Comparison of ENCODE assay signal across 25 cellular contexts in genomic region chr4:88440146-88440545, GRCh38. TPM values are rescaled to one million over a fixed set of nuclear protein-coding genes. Genes with fewer than 3 reads are reported as not detected.
DNase-seq lines count a peak whose midpoint lies in the region; ATAC-seq and TF ChIP-seq lines count a peak whose summit lies in the region.
"Had no signal": no experiment of that assay in that cellular context is flagged by ENCODE, and none has a peak within 500 bp of the region (broad histone marks: within the 10 kb centered on the region; RNA-seq: fewer than 3 reads in every experiment).

No MANE protein-coding gene starts in this region.

- POLR2A ChIA-PET in CD4-positive, alpha-beta T cell (lab: Charles Lee), result no interaction called here
- POLR2A ChIA-PET in naive thymus-derived CD8-positive, alpha-beta T cell (lab: Charles Lee), result no interaction called here
- POLR2A ChIA-PET in OCI-LY7 (lab: Charles Lee), result no interaction called here

- H4K20me1 ChIP-seq in H9 (ENCODE audit: control insufficient read depth, insufficient read depth, insufficient read length) (no peaks in the 10 kb centered on the region), OCI-LY7 (ENCODE audit: insufficient read depth, low read length) (no peaks in the 10 kb centered on the region)

- H3K18ac ChIP-seq in H9 (ENCODE audit: insufficient read length, low read depth, low read length), result no peak overlapping the region

- H2AK5ac ChIP-seq in H9 (ENCODE audit: insufficient read length, low read length), result no peak overlapping the region

- no peaks in the 10 kb centered on the region for H3K27me3 ChIP-seq in CD4-positive, alpha-beta T cell (ENCODE audit: control insufficient read depth, insufficient read depth, low read length)
- no peaks in the 10 kb centered on the region for H3K27me3 ChIP-seq in H9 (ENCODE audit: insufficient read depth, low read length)
- H3K27me3 ChIP-seq: BE2C had no signal

- no peaks in the 10 kb centered on the region for H3K23me2 ChIP-seq in H9 (ENCODE audit: insufficient read length, low read depth, low read length, poor library complexity, severe bottlenecking)

- no peak overlapping the region for H3K4me2 ChIP-seq in H9 (ENCODE audit: insufficient read depth, insufficient read length, low read length)
- H3K4me2 ChIP-seq in OCI-LY7 (ENCODE audit: low read length), result no peak overlapping the region
- H3K4me2 ChIP-seq: KMS-11 had no signal

- ATAC-seq in CD4-positive, alpha-beta T cell (ENCODE audit: poor library complexity), result no peak
- ATAC-seq in T-helper 17 cell (no peak), left colon (no peak)
- no peak for ATAC-seq in naive thymus-derived CD8-positive, alpha-beta T cell

- no peak for TF ChIP-seq CTCF in CD4-positive, alpha-beta T cell (IDR thresholded peaks at IDR 0.05)
- TF ChIP-seq CTCF in H9 (conservative IDR thresholded peaks at IDR 0.05) (no peak), OCI-LY7 (conservative IDR thresholded peaks at IDR 0.05; ENCODE audit: low read length) (no peak)

- H3K79me1 ChIP-seq in H9 (ENCODE audit: insufficient read depth, low read depth, low read length, poor library complexity, severe bottlenecking), result no peaks in the 10 kb centered on the region

- H2BK15ac ChIP-seq in H9 (ENCODE audit: low read depth, low read length), result no peak overlapping the region

- H3T11ph ChIP-seq in H9 (ENCODE audit: low read length), result no peak overlapping the region

- H3K9me3 Mint-ChIP-seq in CD4-positive, alpha-beta T cell, result no peaks in the 10 kb centered on the region
- H3K9me3 Mint-ChIP-seq in H9, result peaks cover 4 to 10% of the 10 kb centered on the region in 2 experiments; a peak in 3 of 5 replicates
- H3K9me3 Mint-ChIP-seq in naive thymus-derived CD8-positive, alpha-beta T cell, result no peaks in the 10 kb centered on the region

- H4K91ac ChIP-seq in H9 (ENCODE audit: insufficient read length, low read depth, low read length), result no peak overlapping the region

- BruUV-seq in OCI-LY7 (replicated peaks; lab: Mats Ljungman, UMichigan), result no TSS peak

- H3K9me2 ChIP-seq in OCI-LY7 (ENCODE audit: insufficient read depth, low read length), result no peaks in the 10 kb centered on the region

- H2BK5ac ChIP-seq in H9 (ENCODE audit: insufficient read length, low read length), result no peak overlapping the region

- peaks cover 62% of the 10 kb centered on the region for H3K36me3 Mint-ChIP-seq in CD4-positive, alpha-beta T cell (ENCODE audit: low read depth)
- H3K36me3 Mint-ChIP-seq in H9 (ENCODE audit: insufficient read depth in 1 of 3, low read depth in 3 of 3), result peaks cover 8 to 24% (median 13%) of the 10 kb centered on the region in 3 experiments; a peak in 6 of 7 replicates
- peaks cover 19% of the 10 kb centered on the region for H3K36me3 Mint-ChIP-seq in T-helper 17 cell (ENCODE audit: low read depth)
- peaks cover 6 to 56% (median 43%) of the 10 kb centered on the region in 3 donors for H3K36me3 Mint-ChIP-seq in naive thymus-derived CD8-positive, alpha-beta T cell

- H3K9ac ChIP-seq in H9 (ENCODE audit: extremely low read depth, insufficient read length, low read length), result no peak overlapping the region
- H3K9ac ChIP-seq: KMS-11 had no signal

- no peaks in the 10 kb centered on the region for H3K27me3 Mint-ChIP-seq in CD4-positive, alpha-beta T cell
- no peaks in the 10 kb centered on the region for H3K27me3 Mint-ChIP-seq in H9 (ENCODE audit: low read depth)
- no peaks in the 10 kb centered on the region for H3K27me3 Mint-ChIP-seq in T-helper 17 cell
- no peaks in the 10 kb centered on the region for H3K27me3 Mint-ChIP-seq in naive thymus-derived CD8-positive, alpha-beta T cell
- H3K27me3 Mint-ChIP-seq: IgD-negative memory B cell had no signal

- H3K4me3 Mint-ChIP-seq in CD4-positive, alpha-beta T cell, result no peak overlapping the region
- H3K4me3 Mint-ChIP-seq in H9, result no peak overlapping the region
- H3K4me3 Mint-ChIP-seq in T-helper 17 cell, result no peak overlapping the region
- no peak overlapping the region for H3K4me3 Mint-ChIP-seq in naive thymus-derived CD8-positive, alpha-beta T cell
- H3K4me3 Mint-ChIP-seq: CD14-positive monocyte, IgD-negative memory B cell had no signal

- H3K27ac Mint-ChIP-seq in CD4-positive, alpha-beta T cell, result peak overlapping the region; percentile 45
- peak overlapping the region in 2 of 3 experiments; percentile 41 to 46; a peak in 1 of 7 replicates for H3K27ac Mint-ChIP-seq in H9
- peak overlapping the region; percentile 92 for H3K27ac Mint-ChIP-seq in T-helper 17 cell
- peak overlapping the region in 7 of 10 donors; percentile 5 to 61 (median 29) for H3K27ac Mint-ChIP-seq in naive thymus-derived CD8-positive, alpha-beta T cell
- H3K27ac Mint-ChIP-seq: CD14-positive monocyte had no signal

- no peak overlapping the region for H3K4ac ChIP-seq in H9 (ENCODE audit: low read depth, low read length)

- DNase-seq in CD4-positive, alpha-beta T cell, result no peak
- DNase-seq in H9 (no peak), T-helper 17 cell (no peak), left colon (no peak), OCI-LY7 (ENCODE audit: low spot score) (no peak), ecto neural progenitor cell (ENCODE audit: low spot score) (no peak)
- no peak for DNase-seq in naive thymus-derived CD8-positive, alpha-beta T cell
- DNase-seq in activated CD4-positive, alpha-beta T cell treated with anti-CD3 and anti-CD28 coated beads for 4 hours, result no peak
- DNase-seq: 8988T, ACHN, BE2C, COR-L47, DMS53, NCI-H1048, NCI-H1417, NCI-H1694, NCI-H2081, NCI-H2171, NCI-H510A, NCI-H69, SIG-M5 had no signal

- H3K4me1 Mint-ChIP-seq in CD4-positive, alpha-beta T cell (ENCODE audit: low read depth), result no peaks in the 10 kb centered on the region
- peaks cover 20 to 38% of the 10 kb centered on the region in 2 experiments for H3K4me1 Mint-ChIP-seq in H9
- peaks cover 10% of the 10 kb centered on the region for H3K4me1 Mint-ChIP-seq in T-helper 17 cell
- peaks cover 0 to 2% (median under 1%) of the 10 kb centered on the region in 4 donors for H3K4me1 Mint-ChIP-seq in naive thymus-derived CD8-positive, alpha-beta T cell
- H3K4me1 Mint-ChIP-seq: CD14-positive monocyte had no signal

- no peak overlapping the region for H3K4me3 ChIP-seq in OCI-LY7 (ENCODE audit: low read depth, low read length, poor library complexity, severe bottlenecking)
- H3K4me3 ChIP-seq: SK-N-MC had no signal

- H4K8ac ChIP-seq in H9 (replicated peaks; ENCODE audit: insufficient read length, low read depth, low read length), result no peak overlapping the region

- no peak overlapping the region for H4K5ac ChIP-seq in H9 (ENCODE audit: insufficient read length, low read depth, low read length)

- peaks cover 5% of the 10 kb centered on the region; the same call in 1 of the 2 replicates for H3K4me1 ChIP-seq in H9 (ENCODE audit: insufficient read depth, low read length)
- H3K4me1 ChIP-seq in OCI-LY7 (ENCODE audit: insufficient read depth, low read length, poor library complexity, severe bottlenecking), result no peaks in the 10 kb centered on the region
- H3K4me1 ChIP-seq: BE2C had no signal

- H3K56ac ChIP-seq in H9 (ENCODE audit: insufficient read length, low read depth, low read length), result no peak overlapping the region

- H3K23ac ChIP-seq in H9 (ENCODE audit: insufficient read length, low read depth, low read length), result no peak overlapping the region

- CTCF ChIA-PET in CD4-positive, alpha-beta T cell (lab: Charles Lee), result no interaction called here
- CTCF ChIA-PET in OCI-LY7 (lab: Charles Lee; ENCODE audit: unreplicated experiment), result no interaction called here

- no peak overlapping the region for H2BK20ac ChIP-seq in H9 (ENCODE audit: low read depth, low read length, poor library complexity, severe bottlenecking)

- no peak overlapping the region for H3K14ac ChIP-seq in H9 (ENCODE audit: insufficient read depth, low read length)

- H3K9me3 ChIP-seq in CD4-positive, alpha-beta T cell (ENCODE audit: control insufficient read depth, low read length), result no peaks in the 10 kb centered on the region
- H3K9me3 ChIP-seq in H9 (ENCODE audit: control insufficient read depth, low read depth, low read length), result no peaks in the 10 kb centered on the region
- H3K9me3 ChIP-seq in T-helper 17 cell (ENCODE audit: control insufficient read depth, low read length, poor library complexity, severe bottlenecking), result no peaks in the 10 kb centered on the region
- H3K9me3 ChIP-seq in OCI-LY7 (ENCODE audit: low read length), result no peaks in the 10 kb centered on the region
- H3K9me3 ChIP-seq: BE2C had no signal

- no peaks in the 10 kb centered on the region for H3K36me3 ChIP-seq in OCI-LY7 (ENCODE audit: insufficient read depth, low read length)
- H3K36me3 ChIP-seq: BE2C had no signal

- intact Hi-C loops in CD4-positive, alpha-beta T cell (cut with DNase I, micrococcal nuclease), result no loop called here
- intact Hi-C loops in left colon (cut with DNase I, micrococcal nuclease) (no loop called here), OCI-LY7 (cut with micrococcal nuclease; ENCODE audit: unreplicated experiment) (no loop called here)

- no peak overlapping the region for H2BK12ac ChIP-seq in H9 (ENCODE audit: insufficient read length, low read depth, low read length)

- H3K79me2 ChIP-seq in H9 (ENCODE audit: insufficient read depth, low read length) (no peaks in the 10 kb centered on the region), OCI-LY7 (ENCODE audit: insufficient read depth, low read depth, low read length) (no peaks in the 10 kb centered on the region)

- no CpG with 5 or more reads among the region's 1 CpG for WGBS in H9 (ENCODE audit: extremely low coverage, insufficient read length, low lambda C conversion rate)

- H2AFZ ChIP-seq in H9 (ENCODE audit: low read length), result no peak overlapping the region
- H2AFZ ChIP-seq in OCI-LY7 (ENCODE audit: low read length), result no peak overlapping the region

- H3K27ac ChIP-seq in CD4-positive, alpha-beta T cell (ENCODE audit: low read depth, low read length), result no peak overlapping the region
- no peak overlapping the region for H3K27ac ChIP-seq in H9 (ENCODE audit: insufficient read length, low read depth, low read length)
- no peak overlapping the region for H3K27ac ChIP-seq in OCI-LY7 (ENCODE audit: low read depth, low read length, poor library complexity, severe bottlenecking)
- H3K27ac ChIP-seq: KMS-11 had no signal

- no peak overlapping the region for H2BK120ac ChIP-seq in H9 (ENCODE audit: low read depth, low read length, poor library complexity, severe bottlenecking)

RNA-seq across cellular contexts. Expression of gene HERC5, which starts 16.8 kb away (rescaled TPM):
- 10 to 100 TPM; 23.6 to 23.9 TPM for total RNA-seq in CD4-positive, alpha-beta T cell
- total RNA-seq in H9 (2021), result 17.2 and 18.5 TPM in 2 replicates
- 10 to 100 TPM; 17.2 to 19.7 TPM for total RNA-seq in T-helper 17 cell
- 10 to 100 TPM; 11.5 to 12.3 TPM for total RNA-seq in naive thymus-derived CD8-positive, alpha-beta T cell
- 1 to 10 TPM; 5.7 to 7.3 (median 6.5) TPM for polyA plus RNA-seq in naive thymus-derived CD8-positive, alpha-beta T cell
- 1 to 10 TPM in 1 of 2 donors, under 1 TPM in 1; 0.98 to 1.7 TPM for total RNA-seq in left colon
- total RNA-seq in OCI-LY7 (2014; rRNA removed; shearing (Covaris generic)), result 0.18 TPM in 1 of 2 replicates, not detected in the other
- total RNA-seq in OCI-LY7 (2022), result not detected in 2 replicates

Comparison
In these comparisons a context has a peak if more than half of its experiments do, and no peak if none do; other contexts are left out.
1. H3K27ac Mint-ChIP-seq: peak in every context shown above with its lines; median percentile 92 in T-helper 17 cell; 45 in CD4-positive, alpha-beta T cell; 44 in H9; 29 in naive thymus-derived CD8-positive, alpha-beta T cell.